ENCODE assay signal across 8 cellular contexts in genomic region chr19:9768175-9769112, GRCh38. TPM values are rescaled to one million over a fixed set of nuclear protein-coding genes. Genes with fewer than 3 reads are reported as not detected.
DNase-seq lines count a peak whose midpoint lies in the region; ATAC-seq, FAIRE-seq and TF ChIP-seq lines count a peak whose summit lies in the region.

ZNF846 (minus strand) TSS chr19:9768738; CDS start chr19:9764950, 3,788 bp downstream.

- ATAC-seq in GM19023 (IDR thresholded peaks at IDR 0.05; ENCODE audit: unreplicated experiment), result peak; percentile 96
- peak; percentile 98 for ATAC-seq in HG03280 (IDR thresholded peaks at IDR 0.05; ENCODE audit: unreplicated experiment)

- H2AFZ ChIP-seq in keratinocyte (ENCODE audit: control insufficient read depth, low read length), result peak within 1 kb of the TSS; percentile 92

- peak; percentile 79 for FAIRE-seq in keratinocyte (lab: Jason Lieb, UNC)

- H3K9me1 ChIP-seq in keratinocyte (ENCODE audit: control insufficient read depth, extremely low read depth, insufficient read depth, low read length), result no peaks in the 10 kb centered on the region

- peak within 1 kb of the TSS; percentile 86 for H3K9ac ChIP-seq in keratinocyte (ENCODE audit: control insufficient read depth, extremely low read depth, insufficient read depth, low read length)

- dilution Hi-C loops in keratinocyte (cut with MboI; ENCODE audit: extremely low pct_ligation_motif_present, low sequenced_read_pairs), result no loop called here

- H3K4me3 ChIP-seq in keratinocyte (ENCODE audit: control insufficient read depth in 2 of 3, extremely low read depth in 1 of 3, insufficient read depth in 2 of 3, low read depth in 1 of 3, low read length in 3 of 3), result peak within 1 kb of the TSS; percentile 68 to 97 (median 88)

- H4K20me1 ChIP-seq in keratinocyte (ENCODE audit: control insufficient read depth, extremely low read depth, insufficient read depth, low read length), result no peaks in the 10 kb centered on the region

- no peaks in the 10 kb centered on the region for H3K4me1 ChIP-seq in keratinocyte (ENCODE audit: control insufficient read depth, extremely low read depth, insufficient read depth, low read length)

- H3K27me3 ChIP-seq in keratinocyte (ENCODE audit: control insufficient read depth, extremely low read depth, insufficient read depth, low read length), result no peaks in the 10 kb centered on the region

- peaks cover 4% of the 10 kb centered on the region for H3K79me2 ChIP-seq in keratinocyte (ENCODE audit: control insufficient read depth, insufficient read depth, low read length)

- DNase-seq in AG09319 (ENCODE audit: extremely low read depth, low read depth) (peak; percentile 85), NCI-H446 (lab: John Stamatoyannopoulos, UW) (peak; percentile 89 to 98), cerebellum (ENCODE audit: low spot score) (peak; percentile 94), keratinocyte (ENCODE audit: low read depth, low spot score) (peak; percentile 64)
- peak; percentile 90 for DNase-seq in activated CD4-positive, alpha-beta T cell treated with anti-CD3 and anti-CD28 coated beads for 1 hour
- peak; percentile 89 to 92 (median 89) for DNase-seq in stimulated activated CD4-positive, alpha-beta T cell treated with anti-CD3 and anti-CD28 coated beads, Interleukin-12 subunit alpha, Interleukin-12 subunit beta, amount 100 ng/mL, for 48 hours (ENCODE audit: low read depth in 2 of 3, low spot score in 1 of 3)

- H3K27ac ChIP-seq in keratinocyte (ENCODE audit: control insufficient read depth, insufficient read depth, low read length), result peak within 1 kb of the TSS; percentile 87

- TF ChIP-seq CTCF in AG09319 (IDR thresholded peaks at IDR 0.05; ENCODE audit: low read depth, low read length) (no peak), keratinocyte (optimal IDR thresholded peaks at IDR 0.05 in 1 of 3, IDR thresholded peaks at IDR 0.05 in 1 of 3, conservative IDR thresholded peaks at IDR 0.05 in 1 of 3; ENCODE audit: extremely low read depth in 1 of 3, insufficient read depth in 2 of 3, low read length in 3 of 3) (no peak)

- H3K36me3 ChIP-seq in keratinocyte (ENCODE audit: control insufficient read depth in 2 of 2, extremely low read depth in 1 of 2, insufficient read depth in 2 of 2, low read length in 2 of 2), result peaks cover 0 to 1% of the 10 kb centered on the region in 2 experiments

- H3K4me2 ChIP-seq in keratinocyte (ENCODE audit: control insufficient read depth, extremely low read depth, insufficient read depth, low read depth, low read length), result peak within 1 kb of the TSS; percentile 91

- H3K9me3 ChIP-seq in keratinocyte (ENCODE audit: control insufficient read depth, low read depth, low read length), result no peaks in the 10 kb centered on the region

RNA-seq across cellular contexts. Expression of gene ZNF846, which starts in this region (rescaled TPM):
- total RNA-seq in cerebellum, result 41.1 TPM
- polyA plus RNA-seq in keratinocyte, result 3.5 to 8.9 TPM (median 8.0 TPM) in 3 replicates
- polyA plus RNA-seq in keratinocyte (2011; ENCODE audit: low read depth), result 29.5 TPM
- polyA plus RNA-seq in keratinocyte (2011; cell fraction: cytosol; rRNA removed), result 4.3 and 4.4 TPM in 2 replicates
- polyA plus RNA-seq in keratinocyte (2011; cell fraction: nucleus; rRNA removed), result 21.9 and 22.1 TPM in 2 replicates
- 4.2 and 9.5 TPM in 2 replicates for polyA plus RNA-seq in keratinocyte (2012; ENCODE audit: low replicate concordance)
- polyA minus RNA-seq in keratinocyte, result 2.0 to 11.6 TPM (median 5.5 TPM) in 3 replicates
- not detected for polyA minus RNA-seq in keratinocyte (2011; cell fraction: cytosol; rRNA and poly(A)+ RNA removed)
- polyA minus RNA-seq in keratinocyte (2011; cell fraction: nucleus; rRNA and poly(A)+ RNA removed), result 6.3 and 20.1 TPM in 2 replicates

Comparison
In these comparisons a context has a peak if more than half of its experiments do, and no peak if none do; other contexts are left out.
1. Peak in every context shown above with its lines: DNase-seq, ATAC-seq, H3K4me3 ChIP-seq and H3K27ac ChIP-seq.